ENCODE assay signal across 8 cellular contexts in genomic region chr2:86808315-86809161, GRCh38. TPM values are rescaled to one million over a fixed set of nuclear protein-coding genes. Genes with fewer than 3 reads are reported as not detected.
A peak's percentile ranks its signal among the peaks of the same experiment; 100 is the strongest.
DNase-seq lines count a peak whose midpoint lies in the region; ATAC-seq and TF ChIP-seq lines count a peak whose summit lies in the region.

No MANE protein-coding gene starts in this region.

- H3K27me3 Mint-ChIP-seq in naive B cell: peaks cover 48 to 66% (median 56%) of the 10 kb centered on the region in 3 donors

- H3K4me1 ChIP-seq in Panc1 (ENCODE audit: control insufficient read depth, insufficient read depth, low read length): 0 out of 2 replicates have a peak, but pooled peaks cover 4% of the 10 kb centered on the region
- H3K4me1 ChIP-seq in fibroblast of lung (ENCODE audit: control insufficient read depth, extremely low read depth, insufficient read depth, low read length): peaks cover 2% of the 10 kb centered on the region

- no peak overlapping the region for H2AFZ ChIP-seq in fibroblast of lung (ENCODE audit: low read length)

- intact Hi-C loops in Panc1 (cut with micrococcal nuclease; ENCODE audit: unreplicated experiment): no loop called here

- H3K79me2 ChIP-seq in fibroblast of lung (ENCODE audit: control insufficient read depth, insufficient read depth, low read length): no peaks in the 10 kb centered on the region

- no peak overlapping the region for H3K9ac ChIP-seq in fibroblast of lung (ENCODE audit: insufficient read depth, low read length)

- TF ChIP-seq CTCF in Panc1 (IDR thresholded peaks at IDR 0.05): peak; percentile 91
- TF ChIP-seq CTCF in fibroblast of lung (conservative IDR thresholded peaks at IDR 0.05 in 1 of 2, IDR thresholded peaks at IDR 0.05 in 1 of 2; ENCODE audit: low read depth in 1 of 2, low read length in 2 of 2): peak; percentile 85

- no peaks in the 10 kb centered on the region for H3K36me3 Mint-ChIP-seq in naive B cell

- ATAC-seq in GM21786 (IDR thresholded peaks at IDR 0.05; ENCODE audit: unreplicated experiment) (peak; percentile 96), Panc1 (peak; percentile 94), naive B cell (ENCODE audit: low read depth in 2 of 2) (peak; percentile 92 to 94)

- H3K36me3 ChIP-seq in KOPT-K1 (ENCODE audit: insufficient read depth, low read length) (no peaks in the 10 kb centered on the region), Panc1 (ENCODE audit: control insufficient read depth, insufficient read depth, low read length) (no peaks in the 10 kb centered on the region), fibroblast of lung (ENCODE audit: control insufficient read depth, insufficient read depth, low read length) (no peaks in the 10 kb centered on the region)

- H4K20me1 ChIP-seq in fibroblast of lung (ENCODE audit: control insufficient read depth, extremely low read depth, insufficient read depth, low read length): no peaks in the 10 kb centered on the region

- H3K4me2 ChIP-seq in fibroblast of lung (ENCODE audit: extremely low read depth, insufficient read depth, low read length): peak overlapping the region; percentile 64

- peak overlapping the region; percentile 74 for H3K27ac ChIP-seq in KOPT-K1 (ENCODE audit: low read depth, low read length, poor library complexity, severe bottlenecking)
- H3K27ac ChIP-seq in Panc1 (ENCODE audit: low read length): peak overlapping the region; percentile 68; the same call in 1 of the 2 replicates
- H3K27ac ChIP-seq in fibroblast of lung (ENCODE audit: insufficient read depth, low read length): no peak overlapping the region

- H3K4me3 Mint-ChIP-seq in naive B cell: peak overlapping the region; percentile 80 to 95 (median 92)

- H3K27me3 ChIP-seq in Panc1 (ENCODE audit: control insufficient read depth, insufficient read depth, low read length) (no peaks in the 10 kb centered on the region), fibroblast of lung (ENCODE audit: control insufficient read depth, insufficient read depth, low read length) (peaks cover 35% of the 10 kb centered on the region)

- H3K9me3 ChIP-seq in KOPT-K1 (ENCODE audit: insufficient read depth, low read length, poor library complexity, severe bottlenecking) (no peaks in the 10 kb centered on the region), Panc1 (ENCODE audit: control insufficient read depth, insufficient read depth, low read depth, low read length) (no peaks in the 10 kb centered on the region), fibroblast of lung (ENCODE audit: control insufficient read depth, insufficient read depth, low read depth, low read length) (no peaks in the 10 kb centered on the region)

- H3K9me3 Mint-ChIP-seq in naive B cell: no peaks in the 10 kb centered on the region

- TSS peak; percentile 64 for BruUV-seq in Panc1 (replicated peaks; lab: Mats Ljungman, UMichigan)

- in situ Hi-C loops in Panc1 (cut with HindIII; ENCODE audit: low pct_unique_long_range_greater_than_20kb, low sequenced_read_pairs): no loop called here

- peak overlapping the region; percentile 63 to 69 for H3K4me3 ChIP-seq in Panc1 (ENCODE audit: low read depth in 2 of 2, low read length in 2 of 2)
- H3K4me3 ChIP-seq in fibroblast of lung (replicated peaks in 1 of 4; ENCODE audit: control extremely low read depth in 1 of 4, insufficient read depth in 1 of 4, low read depth in 3 of 4, low read length in 4 of 4): peak overlapping the region in 3 of 4 experiments; percentile 1 to 45 (median 35)

- H3K27ac Mint-ChIP-seq in naive B cell: peak overlapping the region in 1 of 6 donors; percentile 49

- peaks cover 24 to 26% (median 24%) of the 10 kb centered on the region in 3 donors for H3K4me1 Mint-ChIP-seq in naive B cell

- CTCF ChIA-PET in Panc1 (lab: Charles Lee): no interaction called here

- DNase-seq in DMS153 treated with DMSO at 0.1 percent for 48 hours (lab: John Stamatoyannopoulos, UW; ENCODE audit: unreplicated experiment) (peak; percentile 79), Panc1 (ENCODE audit: low read depth, low spot score) (peak; percentile 76), activated T-helper 1 cell treated with Interleukin-2 at 50 U/mL for 16 hours (ENCODE audit: low read depth) (peak; percentile 80), fibroblast of lung (ENCODE audit: low read depth in 2 of 2) (peak; percentile 57 to 70), naive B cell (peak; percentile 90)
- peak; percentile 91 to 96 for DNase-seq in stimulated activated CD8-positive, alpha-beta memory T cell treated with anti-CD3 and anti-CD28 coated beads, Interleukin-7, amount 100 ng/mL, for 48 hours (ENCODE audit: extremely low read depth in 1 of 2, low read depth in 1 of 2)

- POLR2A ChIA-PET in Panc1 (lab: Charles Lee): no interaction called here

RNA-seq across cellular contexts. Expression of gene CD8A, which starts 17.8 kb away (rescaled TPM):
- total RNA-seq in Panc1 (2021; ENCODE audit: unreplicated experiment) (0.41 TPM), fibroblast of lung (not detected in 2 replicates)
- 0.57 TPM for polyA plus RNA-seq in Panc1 (2012; ENCODE audit: insufficient read length)
- polyA plus RNA-seq in fibroblast of lung (not detected in 2 replicates), naive B cell (ENCODE audit: low read depth in 6 of 6) (1 to 10 TPM in 2 of 6 donors, under 1 TPM in 2, not detected in 2; 0.59 to 1.9 (median 1.0) TPM)
- not detected in 2 replicates for polyA plus RNA-seq in fibroblast of lung (2012)
- polyA minus RNA-seq in fibroblast of lung (ENCODE audit: low replicate concordance): not detected in 2 replicates

RNA-seq across cellular contexts. Expression of gene CD8B, which starts 53.1 kb away (rescaled TPM):
- not detected for total RNA-seq in Panc1 (2021; ENCODE audit: unreplicated experiment)
- not detected for polyA plus RNA-seq in Panc1 (2012; ENCODE audit: insufficient read length)
- not detected in 2 replicates for total RNA-seq in fibroblast of lung
- polyA plus RNA-seq in fibroblast of lung: not detected in 2 replicates
- not detected in 2 replicates for polyA plus RNA-seq in fibroblast of lung (2012)
- polyA minus RNA-seq in fibroblast of lung (ENCODE audit: low replicate concordance): not detected in 2 replicates
- polyA plus RNA-seq in naive B cell (ENCODE audit: low read depth in 6 of 6): 1 to 10 TPM in 4 of 6 donors, under 1 TPM in 1, not detected in 1; 0.31 to 2.0 (median 1.5) TPM
